Comparison of ENCODE assay signal across 32 cellular contexts in genomic region chr20:24493661-24494459, GRCh38. TPM values are rescaled to one million over a fixed set of nuclear protein-coding genes. Genes with fewer than 3 reads are reported as not detected.
"Had no signal": no experiment of that assay in that cellular context is flagged by ENCODE, and none has a peak within 500 bp of the region (broad histone marks: within the 10 kb centered on the region; RNA-seq: fewer than 3 reads in every experiment).

No MANE protein-coding gene starts in this region.

- H3K27ac Mint-ChIP-seq: activated naive CD8-positive, alpha-beta T cell; neural progenitor cell; stimulated activated memory B cell treated with anti-CD40 and anti-IgM and Interleukin-4, amounts not matched to agents 10 μg/mL and 1 μg/mL and 100 μg/mL, for 72 hours had no signal

- H3K9me3 Mint-ChIP-seq: brain; naive thymus-derived CD4-positive, alpha-beta T cell; neural progenitor cell; stimulated activated memory B cell treated with anti-CD40 and anti-IgM and Interleukin-4, amounts not matched to agents 10 μg/mL and 1 μg/mL and 100 μg/mL, for 72 hours had no signal

- H3K36me3 ChIP-seq: adrenal gland, cardiac muscle cell, gastroesophageal sphincter, neural progenitor cell, suprapubic skin, tibial artery, upper lobe of right lung had no signal

- H3K4me3 ChIP-seq: adrenal gland, cardiac muscle cell, coronary artery, dorsolateral prefrontal cortex, gastroesophageal sphincter, neural progenitor cell, suprapubic skin, tibial artery, upper lobe of right lung had no signal

- ATAC-seq: activated CD4-positive, CD25-positive, alpha-beta regulatory T cell treated with anti-CD3 and anti-CD28 coated beads, Interleukin-2, amount 50 U/mL, for 24 hours; gastroesophageal sphincter; left colon; naive thymus-derived CD4-positive, alpha-beta T cell; sciatic nerve; stimulated activated memory B cell treated with anti-CD40 and anti-IgM and Interleukin-4, amounts not matched to agents 10 μg/mL and 1 μg/mL and 100 μg/mL, for 72 hours had no signal

- H3K4me1 ChIP-seq: adrenal gland, gastroesophageal sphincter, suprapubic skin, tibial artery, upper lobe of right lung had no signal

- H3K27me3 ChIP-seq: adrenal gland, cardiac muscle cell, dorsolateral prefrontal cortex, gastroesophageal sphincter, neural progenitor cell, suprapubic skin, tibial artery, upper lobe of right lung had no signal

- H3K27ac ChIP-seq: adrenal gland, cardiac muscle cell, coronary artery, gastroesophageal sphincter, neural progenitor cell, suprapubic skin, tibial artery, upper lobe of right lung, VCaP had no signal

- DNase-seq: activated CD4-positive, alpha-beta T cell treated with anti-CD3 and anti-CD28 coated beads for 48 hours; activated CD4-positive, alpha-beta T cell treated with anti-CD3 and anti-CD28 coated beads, Interleukin-2, amount 50 U/mL, for 48 hours; activated CD8-positive, alpha-beta memory T cell treated with anti-CD3 and anti-CD28 coated beads for 24 hours; activated effector memory CD4-positive, alpha-beta T cell treated with Interleukin-2 at 50 U/mL for 16 hours; activated naive CD4-positive, alpha-beta T cell treated with Interleukin-2 at 50 U/mL for 16 hours; dorsolateral prefrontal cortex; effector memory CD4-positive, alpha-beta T cell; hippocampal formation; kidney; left colon; midbrain; naive thymus-derived CD4-positive, alpha-beta T cell; small intestine; stimulated activated CD4-positive, alpha-beta T cell treated with anti-CD3 and anti-CD28 coated beads, Interleukin-1b, Interleukin-23, amount 100 ng/mL, for 48 hours; stimulated activated CD4-positive, alpha-beta T cell treated with anti-CD3 and anti-CD28 coated beads, Interleukin-4, amount 100 ng/mL, for 4 hours; stimulated activated CD8-positive, alpha-beta memory T cell treated with anti-CD3 and anti-CD28 coated beads, Interleukin-4, amount 100 ng/mL, for 48 hours; tibial artery; upper lobe of right lung had no signal

- H3K4me1 Mint-ChIP-seq: stimulated activated memory B cell treated with anti-CD40 and anti-IgM and Interleukin-4, amounts not matched to agents 10 μg/mL and 1 μg/mL and 100 μg/mL, for 72 hours had no signal

- H3K27me3 Mint-ChIP-seq: activated naive CD8-positive, alpha-beta T cell; naive thymus-derived CD4-positive, alpha-beta T cell; stimulated activated memory B cell treated with anti-CD40 and anti-IgM and Interleukin-4, amounts not matched to agents 10 μg/mL and 1 μg/mL and 100 μg/mL, for 72 hours had no signal

- H2AFZ ChIP-seq: neural progenitor cell had no signal

- H3K36me3 Mint-ChIP-seq: activated naive CD8-positive, alpha-beta T cell; brain; naive thymus-derived CD4-positive, alpha-beta T cell; neural progenitor cell; stimulated activated memory B cell treated with anti-CD40 and anti-IgM and Interleukin-4, amounts not matched to agents 10 μg/mL and 1 μg/mL and 100 μg/mL, for 72 hours had no signal

- H3K4me3 Mint-ChIP-seq: activated naive CD8-positive, alpha-beta T cell; brain; naive thymus-derived CD4-positive, alpha-beta T cell; neural progenitor cell; stimulated activated memory B cell treated with anti-CD40 and anti-IgM and Interleukin-4, amounts not matched to agents 10 μg/mL and 1 μg/mL and 100 μg/mL, for 72 hours had no signal

- H3K4me2 ChIP-seq: neural progenitor cell had no signal

RNA-seq across cellular contexts. Expression of gene SYNDIG1, which starts 24.4 kb away (rescaled TPM):
- total RNA-seq: fibroblast of villous mesenchyme; naive thymus-derived CD4-positive, alpha-beta T cell; suprapubic skin; T-helper 1 cell treated with Interleukin-12 subunit alpha and Interleukin-12 subunit beta and Interleukin-4 antibody, amounts not matched to agents 30 ng/mL and 1 ng/mL, for 36 hours; upper lobe of right lung had no signal
- polyA plus RNA-seq: naive thymus-derived CD4-positive, alpha-beta T cell had no signal
